11 cellular contexts compared by ENCODE assay signal in genomic region chr5:83510199-83510730, GRCh38. TPM values are rescaled to one million over a fixed set of nuclear protein-coding genes. Genes with fewer than 3 reads are reported as not detected.
DNase-seq lines count a peak whose midpoint lies in the region; ATAC-seq and TF ChIP-seq lines count a peak whose summit lies in the region.
"Had no signal": no experiment of that assay in that cellular context is flagged by ENCODE, and none has a peak within 500 bp of the region (broad histone marks: within the 10 kb centered on the region; RNA-seq: fewer than 3 reads in every experiment).

No MANE protein-coding gene starts in this region.

- no peaks in the 10 kb centered on the region for H3K27me3 Mint-ChIP-seq in dendritic cell treated with granulocyte-macrophage colony-stimulating factor and Interleukin-4, amounts not matched to agents 40 ng/mL and 50 ng/mL, for 4 days
- no peaks in the 10 kb centered on the region for H3K27me3 Mint-ChIP-seq in WTC11 (ENCODE audit: low read depth)

- H3K9me3 Mint-ChIP-seq in dendritic cell treated with granulocyte-macrophage colony-stimulating factor and Interleukin-4, amounts not matched to agents 40 ng/mL and 50 ng/mL, for 4 days, result peaks cover 12% of the 10 kb centered on the region
- peaks cover 12% of the 10 kb centered on the region for H3K9me3 Mint-ChIP-seq in WTC11
- H3K9me3 Mint-ChIP-seq: activated CD4-positive, alpha-beta memory T cell treated with anti-CD3 and anti-CD28 coated beads, Interleukin-2, amount 10 ng/mL, durations not matched to agents 7 days and 5 days had no signal

- no peak overlapping the region for H3K4me3 Mint-ChIP-seq in dendritic cell treated with granulocyte-macrophage colony-stimulating factor and Interleukin-4, amounts not matched to agents 40 ng/mL and 50 ng/mL, for 4 days
- H3K4me3 Mint-ChIP-seq in WTC11, result no peak overlapping the region
- H3K4me3 Mint-ChIP-seq: activated CD4-positive, alpha-beta memory T cell treated with anti-CD3 and anti-CD28 coated beads, Interleukin-2, amount 10 ng/mL, durations not matched to agents 7 days and 5 days had no signal

- ATAC-seq in GM18517 (IDR thresholded peaks at IDR 0.05; ENCODE audit: unreplicated experiment), result peak; percentile 97
- ATAC-seq in GM21381 (IDR thresholded peaks at IDR 0.05; ENCODE audit: unreplicated experiment), result peak; percentile 90
- ATAC-seq in HG03135 (IDR thresholded peaks at IDR 0.05; ENCODE audit: unreplicated experiment), result peak; percentile 94
- ATAC-seq in WTC11, result no peak
- ATAC-seq: body of pancreas had no signal

- no peaks in the 10 kb centered on the region for H3K27me3 ChIP-seq in H7 (ENCODE audit: control insufficient read depth, insufficient read depth, low read length)

- intact Hi-C loops in dendritic cell treated with granulocyte-macrophage colony-stimulating factor and Interleukin-4, amounts not matched to agents 40 ng/mL and 50 ng/mL, for 4 days (cut with micrococcal nuclease), result no loop called here

- peaks cover 10% of the 10 kb centered on the region for H3K36me3 ChIP-seq in H7 (replicated peaks; ENCODE audit: control insufficient read depth, insufficient read depth, low read length)

- H3K36me3 Mint-ChIP-seq in dendritic cell treated with granulocyte-macrophage colony-stimulating factor and Interleukin-4, amounts not matched to agents 40 ng/mL and 50 ng/mL, for 4 days (ENCODE audit: low read depth), result peaks cover 18% of the 10 kb centered on the region
- H3K36me3 Mint-ChIP-seq in WTC11, result peaks cover 53% of the 10 kb centered on the region

- POLR2A ChIA-PET in WTC11 (lab: Charles Lee), result no interaction called here

- no peak for DNase-seq in H7
- no peak for DNase-seq in NCI-H1417 treated with DMSO at 0.1 percent for 48 hours (lab: John Stamatoyannopoulos, UW)
- no peak for DNase-seq in WTC11 (ENCODE audit: low spot score)
- no peak for DNase-seq in DMS53 treated with DMSO at 0.1 percent for 48 hours (lab: John Stamatoyannopoulos, UW; ENCODE audit: unreplicated experiment)
- DNase-seq: activated CD4-positive, alpha-beta memory T cell treated with anti-CD3 and anti-CD28 coated beads, Interleukin-2, amount 10 ng/mL, durations not matched to agents 7 days and 5 days; NCI-H1048 had no signal

- CTCF ChIA-PET in WTC11 (lab: Charles Lee), result interaction anchor here (1.1 to 1.3 kb wide), 2 partner anchors 18 to 35 kb away, joined by 3 read pairs; no protein-coding TSS in a partner anchor

- peak overlapping the region; percentile 53 for H3K27ac Mint-ChIP-seq in dendritic cell treated with granulocyte-macrophage colony-stimulating factor and Interleukin-4, amounts not matched to agents 40 ng/mL and 50 ng/mL, for 4 days
- H3K27ac Mint-ChIP-seq in WTC11, result no peak overlapping the region
- H3K27ac Mint-ChIP-seq: activated CD4-positive, alpha-beta memory T cell treated with anti-CD3 and anti-CD28 coated beads, Interleukin-2, amount 10 ng/mL, durations not matched to agents 7 days and 5 days had no signal

- no peak overlapping the region for H3K4me3 ChIP-seq in H7 (ENCODE audit: insufficient read depth, low read depth, low read length)
- H3K4me3 ChIP-seq: body of pancreas had no signal

- H3K4me1 Mint-ChIP-seq in dendritic cell treated with granulocyte-macrophage colony-stimulating factor and Interleukin-4, amounts not matched to agents 40 ng/mL and 50 ng/mL, for 4 days (ENCODE audit: low read depth), result peaks cover 10% of the 10 kb centered on the region
- H3K4me1 Mint-ChIP-seq in WTC11, result no peaks in the 10 kb centered on the region
- H3K4me1 Mint-ChIP-seq: activated CD4-positive, alpha-beta memory T cell treated with anti-CD3 and anti-CD28 coated beads, Interleukin-2, amount 10 ng/mL, durations not matched to agents 7 days and 5 days had no signal

- TF ChIP-seq CTCF in WTC11 (IDR thresholded peaks at IDR 0.05), result no peak

TF ChIP-seq in WTC11, 78 proteins besides CTCF, POLR2A, EP300 and RAD21:
- TF ChIP-seq KAT7 (CRISPR knock-in tag; IDR thresholded peaks at IDR 0.05; ENCODE audit: borderline replicate concordance) (no peak), ZBTB43 (CRISPR knock-in tag; IDR thresholded peaks at IDR 0.05) (no peak), IRF2 (CRISPR knock-in tag; IDR thresholded peaks at IDR 0.05; ENCODE audit: borderline replicate concordance, low read depth) (no peak), ELF4 (CRISPR knock-in tag; IDR thresholded peaks at IDR 0.05; ENCODE audit: low read depth) (no peak), TEAD1 (CRISPR knock-in tag; IDR thresholded peaks at IDR 0.05) (no peak), SP1 (CRISPR knock-in tag; conservative IDR thresholded peaks at IDR 0.05) (no peak)
- TF ChIP-seq, protein P1, sequence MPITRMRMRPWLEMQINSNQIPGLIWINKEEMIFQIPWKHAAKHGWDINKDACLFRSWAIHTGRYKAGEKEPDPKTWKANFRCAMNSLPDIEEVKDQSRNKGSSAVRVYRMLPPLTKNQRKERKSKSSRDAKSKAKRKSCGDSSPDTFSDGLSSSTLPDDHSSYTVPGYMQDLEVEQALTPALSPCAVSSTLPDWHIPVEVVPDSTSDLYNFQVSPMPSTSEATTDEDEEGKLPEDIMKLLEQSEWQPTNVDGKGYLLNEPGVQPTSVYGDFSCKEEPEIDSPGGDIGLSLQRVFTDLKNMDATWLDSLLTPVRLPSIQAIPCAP (CRISPR knock-in tag; IDR thresholded peaks at IDR 0.05), result no peak
- TF ChIP-seq, protein P2, sequence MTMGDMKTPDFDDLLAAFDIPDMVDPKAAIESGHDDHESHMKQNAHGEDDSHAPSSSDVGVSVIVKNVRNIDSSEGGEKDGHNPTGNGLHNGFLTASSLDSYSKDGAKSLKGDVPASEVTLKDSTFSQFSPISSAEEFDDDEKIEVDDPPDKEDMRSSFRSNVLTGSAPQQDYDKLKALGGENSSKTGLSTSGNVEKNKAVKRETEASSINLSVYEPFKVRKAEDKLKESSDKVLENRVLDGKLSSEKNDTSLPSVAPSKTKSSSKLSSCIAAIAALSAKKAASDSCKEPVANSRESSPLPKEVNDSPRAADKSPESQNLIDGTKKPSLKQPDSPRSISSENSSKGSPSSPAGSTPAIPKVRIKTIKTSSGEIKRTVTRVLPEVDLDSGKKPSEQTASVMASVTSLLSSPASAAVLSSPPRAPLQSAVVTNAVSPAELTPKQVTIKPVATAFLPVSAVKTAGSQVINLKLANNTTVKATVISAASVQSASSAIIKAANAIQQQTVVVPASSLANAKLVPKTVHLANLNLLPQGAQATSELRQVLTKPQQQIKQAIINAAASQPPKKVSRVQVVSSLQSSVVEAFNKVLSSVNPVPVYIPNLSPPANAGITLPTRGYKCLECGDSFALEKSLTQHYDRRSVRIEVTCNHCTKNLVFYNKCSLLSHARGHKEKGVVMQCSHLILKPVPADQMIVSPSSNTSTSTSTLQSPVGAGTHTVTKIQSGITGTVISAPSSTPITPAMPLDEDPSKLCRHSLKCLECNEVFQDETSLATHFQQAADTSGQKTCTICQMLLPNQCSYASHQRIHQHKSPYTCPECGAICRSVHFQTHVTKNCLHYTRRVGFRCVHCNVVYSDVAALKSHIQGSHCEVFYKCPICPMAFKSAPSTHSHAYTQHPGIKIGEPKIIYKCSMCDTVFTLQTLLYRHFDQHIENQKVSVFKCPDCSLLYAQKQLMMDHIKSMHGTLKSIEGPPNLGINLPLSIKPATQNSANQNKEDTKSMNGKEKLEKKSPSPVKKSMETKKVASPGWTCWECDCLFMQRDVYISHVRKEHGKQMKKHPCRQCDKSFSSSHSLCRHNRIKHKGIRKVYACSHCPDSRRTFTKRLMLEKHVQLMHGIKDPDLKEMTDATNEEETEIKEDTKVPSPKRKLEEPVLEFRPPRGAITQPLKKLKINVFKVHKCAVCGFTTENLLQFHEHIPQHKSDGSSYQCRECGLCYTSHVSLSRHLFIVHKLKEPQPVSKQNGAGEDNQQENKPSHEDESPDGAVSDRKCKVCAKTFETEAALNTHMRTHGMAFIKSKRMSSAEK (CRISPR knock-in tag; IDR thresholded peaks at IDR 0.05; ENCODE audit: borderline replicate concordance), result no peak
- TF ChIP-seq, protein P3, sequence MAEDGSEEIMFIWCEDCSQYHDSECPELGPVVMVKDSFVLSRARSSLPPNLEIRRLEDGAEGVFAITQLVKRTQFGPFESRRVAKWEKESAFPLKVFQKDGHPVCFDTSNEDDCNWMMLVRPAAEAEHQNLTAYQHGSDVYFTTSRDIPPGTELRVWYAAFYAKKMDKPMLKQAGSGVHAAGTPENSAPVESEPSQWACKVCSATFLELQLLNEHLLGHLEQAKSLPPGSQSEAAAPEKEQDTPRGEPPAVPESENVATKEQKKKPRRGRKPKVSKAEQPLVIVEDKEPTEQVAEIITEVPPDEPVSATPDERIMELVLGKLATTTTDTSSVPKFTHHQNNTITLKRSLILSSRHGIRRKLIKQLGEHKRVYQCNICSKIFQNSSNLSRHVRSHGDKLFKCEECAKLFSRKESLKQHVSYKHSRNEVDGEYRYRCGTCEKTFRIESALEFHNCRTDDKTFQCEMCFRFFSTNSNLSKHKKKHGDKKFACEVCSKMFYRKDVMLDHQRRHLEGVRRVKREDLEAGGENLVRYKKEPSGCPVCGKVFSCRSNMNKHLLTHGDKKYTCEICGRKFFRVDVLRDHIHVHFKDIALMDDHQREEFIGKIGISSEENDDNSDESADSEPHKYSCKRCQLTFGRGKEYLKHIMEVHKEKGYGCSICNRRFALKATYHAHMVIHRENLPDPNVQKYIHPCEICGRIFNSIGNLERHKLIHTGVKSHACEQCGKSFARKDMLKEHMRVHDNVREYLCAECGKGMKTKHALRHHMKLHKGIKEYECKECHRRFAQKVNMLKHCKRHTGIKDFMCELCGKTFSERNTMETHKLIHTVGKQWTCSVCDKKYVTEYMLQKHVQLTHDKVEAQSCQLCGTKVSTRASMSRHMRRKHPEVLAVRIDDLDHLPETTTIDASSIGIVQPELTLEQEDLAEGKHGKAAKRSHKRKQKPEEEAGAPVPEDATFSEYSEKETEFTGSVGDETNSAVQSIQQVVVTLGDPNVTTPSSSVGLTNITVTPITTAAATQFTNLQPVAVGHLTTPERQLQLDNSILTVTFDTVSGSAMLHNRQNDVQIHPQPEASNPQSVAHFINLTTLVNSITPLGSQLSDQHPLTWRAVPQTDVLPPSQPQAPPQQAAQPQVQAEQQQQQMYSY (CRISPR knock-in tag; IDR thresholded peaks at IDR 0.05), result no peak

RNA-seq across cellular contexts. Expression of gene VCAN, which starts 38.7 kb away (rescaled TPM):
- 85.8 and 119 TPM in 2 replicates for total RNA-seq in H7 (2014; rRNA removed; shearing (Covaris generic))
- total RNA-seq in WTC11 (2021), result 275 to 286 TPM (median 276 TPM) in 3 replicates
